ENCODE assay signal across 17 cellular contexts in the genomic region with DNA sequence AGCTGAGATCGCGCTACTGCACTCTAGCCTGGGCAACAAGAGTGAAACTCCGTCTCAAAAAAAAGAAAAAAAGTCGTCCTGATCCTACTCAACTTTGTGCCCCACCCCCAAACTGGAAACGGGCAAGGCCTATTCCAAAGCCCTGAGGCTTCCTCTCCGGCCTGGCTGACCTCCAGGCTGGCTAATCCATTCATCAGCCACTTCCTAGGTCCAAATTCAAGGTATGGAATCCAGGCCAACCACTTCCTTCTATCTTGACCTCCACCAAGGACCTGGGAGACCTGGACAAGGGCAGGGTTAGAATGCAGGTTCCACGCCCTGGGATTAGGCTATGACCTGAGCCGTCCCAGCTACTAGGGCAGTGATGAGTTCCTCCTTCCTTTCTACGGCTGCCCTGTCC. TPM values are rescaled to one million over a fixed set of nuclear protein-coding genes. Genes with fewer than 3 reads are reported as not detected.
A peak's percentile ranks its signal among the peaks of the same experiment; 100 is the strongest.
DNase-seq lines count a peak whose midpoint lies in the region; ATAC-seq, FAIRE-seq and TF ChIP-seq lines count a peak whose summit lies in the region.
"Had no signal": no experiment of that assay in that cellular context is flagged by ENCODE, and none has a peak within 500 bp of the region (broad histone marks: within the 10 kb centered on the region; RNA-seq: fewer than 3 reads in every experiment).

No MANE protein-coding gene starts in this region.

- H3K4me3 Mint-ChIP-seq in HFFc6, result no peak overlapping the region
- H3K4me3 Mint-ChIP-seq: CD4-positive, CD25-positive, alpha-beta regulatory T cell; IgD-negative memory B cell had no signal

- no peak overlapping the region for H3K27ac Mint-ChIP-seq in HFFc6
- H3K27ac Mint-ChIP-seq: CD4-positive, CD25-positive, alpha-beta regulatory T cell; IgD-negative memory B cell had no signal

- H3K9ac ChIP-seq in HepG2 (ENCODE audit: insufficient read depth, low read depth, low read length) (no peak overlapping the region), PC-3 (ENCODE audit: low read length) (no peak overlapping the region), H1 (replicated peaks in 1 of 4; ENCODE audit: extremely low read depth in 1 of 4, low read depth in 3 of 4, low read length in 3 of 4) (no peak overlapping the region), trophoblast cell (ENCODE audit: low read length) (no peak overlapping the region)
- H3K9ac ChIP-seq: BLaER1 treated with 17β-estradiol and CSF1 and Interleukin-3, amounts not matched to agents 10 nM and 100 nM had no signal

- H2AK5ac ChIP-seq in H1 (ENCODE audit: low read depth, low read length) (no peak overlapping the region), trophoblast cell (ENCODE audit: low read length) (no peak overlapping the region)

- 34% methylated on average over 9 of the region's 9 CpGs for WGBS in HepG2 (ENCODE audit: low lambda C conversion rate)
- 49% methylated on average over 5 of the region's 9 CpGs for WGBS in right lobe of liver (ENCODE audit: insufficient coverage, low coverage, low lambda C conversion rate, missing lambda C conversion rate)
- 83% methylated on average over 6 of the region's 9 CpGs; no CpG with 5 or more reads in 1 of the 2 experiments for WGBS in H1 (ENCODE audit: extremely low coverage in 1 of 2, insufficient coverage in 1 of 2, insufficient read length in 1 of 2, insufficient replicate concordance in 2 of 2, low coverage in 1 of 2, low lambda C conversion rate in 2 of 2, missing lambda C conversion rate in 1 of 2), 2 experiments
- no CpG with 5 or more reads among the region's 9 CpGs for WGBS in trophoblast cell (ENCODE audit: extremely low coverage, insufficient coverage, insufficient read length)

- BruUV-seq in HepG2 (replicated peaks; lab: Mats Ljungman, UMichigan) (no TSS peak), PC-3 (replicated peaks; lab: Mats Ljungman, UMichigan) (no TSS peak)

- 0 out of 2 replicates have a peak overlapping the region, but pooled peaks have one; percentile 21 for H2BK20ac ChIP-seq in H1 (ENCODE audit: low read length)

- H4K12ac ChIP-seq in trophoblast cell (ENCODE audit: low read depth, low read length), result no peak overlapping the region

- H3K27me3 ChIP-seq in HepG2 (ENCODE audit: control insufficient read depth in 1 of 2, insufficient read depth in 2 of 2, low read length in 2 of 2) (no peaks in the 10 kb centered on the region), right lobe of liver (no peaks in the 10 kb centered on the region), PC-3 (ENCODE audit: low read length) (no peaks in the 10 kb centered on the region), H1 (replicated peaks in 1 of 4; ENCODE audit: control insufficient read depth in 3 of 4, extremely low read depth in 1 of 4, insufficient read depth in 3 of 4, low read length in 3 of 4) (no peaks in the 10 kb centered on the region), trophoblast cell (ENCODE audit: insufficient read depth, low read length) (no peaks in the 10 kb centered on the region)
- H3K27me3 ChIP-seq: BLaER1 treated with 17β-estradiol and CSF1 and Interleukin-3, amounts not matched to agents 10 nM and 100 nM had no signal

- H3K9me3 ChIP-seq in HepG2 (ENCODE audit: low read length) (no peaks in the 10 kb centered on the region), right lobe of liver (no peaks in the 10 kb centered on the region), PC-3 (ENCODE audit: low read length) (no peaks in the 10 kb centered on the region), H1 (ENCODE audit: insufficient read depth in 2 of 2, low read depth in 1 of 2, low read length in 1 of 2) (no peaks in the 10 kb centered on the region), trophoblast cell (ENCODE audit: insufficient read depth, low read depth, low read length) (no peaks in the 10 kb centered on the region)

- H2BK120ac ChIP-seq in H1 (replicated peaks; ENCODE audit: low read depth, low read length) (no peak overlapping the region), trophoblast cell (ENCODE audit: insufficient read depth, low read length, poor library complexity) (no peak overlapping the region)

- H4K91ac ChIP-seq in H1 (replicated peaks; ENCODE audit: insufficient read length, low read length) (no peak overlapping the region), trophoblast cell (ENCODE audit: low read depth, low read length) (no peak overlapping the region)

- H3F3A ChIP-seq in PC-3 (ENCODE audit: low read length, unreplicated experiment), result no peaks in the 10 kb centered on the region

- no peaks in the 10 kb centered on the region for H3K9me3 Mint-ChIP-seq in HFFc6
- H3K9me3 Mint-ChIP-seq: CD4-positive, CD25-positive, alpha-beta regulatory T cell; IgD-negative memory B cell had no signal

- H2BK15ac ChIP-seq in H1 (ENCODE audit: low read length), result no peak overlapping the region

- no peak for DNase-seq in HepG2 (ENCODE audit: low spot score)
- DNase-seq in right lobe of liver, result no peak
- peak; percentile 56 for DNase-seq in PC-3
- no peak for DNase-seq in H1 (ENCODE audit: low read depth in 1 of 2, low spot score in 2 of 2)
- peak; percentile 88 to 94 for DNase-seq in trophoblast cell
- DNase-seq in inferior parietal cortex (ENCODE audit: extremely low spot score), result no peak
- DNase-seq in DMS153 treated with DMSO at 0.1 percent for 48 hours (lab: John Stamatoyannopoulos, UW; ENCODE audit: unreplicated experiment), result no peak
- no peak for DNase-seq in HFFc6
- DNase-seq: AML-193; CD4-positive, CD25-positive, alpha-beta regulatory T cell; DMS79; GDM1 had no signal

- H3K56ac ChIP-seq in H1 (replicated peaks; ENCODE audit: insufficient read length, low read depth, low read length), result no peak overlapping the region

- H3K79me1 ChIP-seq in H1 (ENCODE audit: low read depth, low read length), result no peaks in the 10 kb centered on the region
- no peaks in the 10 kb centered on the region for H3K79me1 ChIP-seq in trophoblast cell (ENCODE audit: low read length)

- intact Hi-C loops in HepG2 (cut with micrococcal nuclease; ENCODE audit: unreplicated experiment) (no loop called here), right lobe of liver (cut with DNase I) (no loop called here), PC-3 (cut with micrococcal nuclease) (no loop called here)

- H2BK5ac ChIP-seq in H1 (ENCODE audit: low read depth, low read length) (no peak overlapping the region), trophoblast cell (ENCODE audit: low read depth, low read length, poor library complexity) (no peak overlapping the region)

- POLR2A ChIA-PET in HepG2 (lab: Yijun Ruan, JAX), result no interaction called here
- POLR2A ChIA-PET in PC-3 (lab: Charles Lee; ENCODE audit: unreplicated experiment), result no interaction called here
- POLR2A ChIA-PET in H1 (lab: Charles Lee; ENCODE audit: partially characterized antibody), result interaction anchor here (0.6 to 0.9 kb wide), 2 partner anchors 26 to 198 kb away, joined by 3 to 4 read pairs; no protein-coding TSS in a partner anchor

- ATAC-seq in HepG2 (no peak), right lobe of liver (no peak), PC-3 (peak; percentile 40)

- no peak overlapping the region for H3K18ac ChIP-seq in H1 (ENCODE audit: extremely low read depth, low read length)
- H3K18ac ChIP-seq in trophoblast cell (ENCODE audit: low read length), result no peak overlapping the region

- H4K20me1 ChIP-seq in HepG2 (ENCODE audit: insufficient read depth, low read length) (no peaks in the 10 kb centered on the region), PC-3 (ENCODE audit: low read length) (no peaks in the 10 kb centered on the region), H1 (replicated peaks in 1 of 2; ENCODE audit: control insufficient read depth in 1 of 2, insufficient read depth in 2 of 2, low read length in 2 of 2) (peaks cover 0 to 2% of the 10 kb centered on the region in 2 experiments)
- H4K20me1 ChIP-seq: BLaER1 treated with 17β-estradiol and CSF1 and Interleukin-3, amounts not matched to agents 10 nM and 100 nM had no signal

- TF ChIP-seq POLR2A in HepG2 (IDR thresholded peaks at IDR 0.05; ENCODE audit: insufficient read depth in 1 of 2, low read depth in 2 of 2, low read length in 2 of 2) (no peak), right lobe of liver (IDR thresholded peaks at IDR 0.05) (no peak), H1 (IDR thresholded peaks at IDR 0.05; ENCODE audit: control extremely low read depth in 1 of 2, low read depth in 2 of 2, low read length in 2 of 2) (no peak)

- no peak overlapping the region for H3K4me3 ChIP-seq in HepG2 (replicated peaks in 1 of 3; ENCODE audit: insufficient read depth in 1 of 3, low read depth in 2 of 3, low read length in 3 of 3)
- no peak overlapping the region for H3K4me3 ChIP-seq in right lobe of liver
- H3K4me3 ChIP-seq in PC-3 (ENCODE audit: low read length), result no peak overlapping the region
- no peak overlapping the region for H3K4me3 ChIP-seq in H1 (ENCODE audit: extremely low read depth in 1 of 4, insufficient read depth in 2 of 4, low read depth in 3 of 4, low read length in 4 of 4)
- H3K4me3 ChIP-seq in trophoblast cell (ENCODE audit: low read depth, low read length), result no peak overlapping the region
- H3K4me3 ChIP-seq: BLaER1 treated with 17β-estradiol and CSF1 and Interleukin-3, amounts not matched to agents 10 nM and 100 nM had no signal

- CTCF ChIA-PET in HepG2 (lab: Yijun Ruan, JAX; ENCODE audit: low intra/inter-chr PET ratio, low total read pairs), result no interaction called here
- CTCF ChIA-PET in PC-3 (lab: Charles Lee), result no interaction called here
- CTCF ChIA-PET in H1 (lab: Charles Lee; ENCODE audit: partially characterized antibody), result interaction anchor here (1.1 to 3.7 kb wide), 4 partner anchors 8 to 23 kb away, joined by 3 to 22 read pairs (median 4); no protein-coding TSS in a partner anchor

- no peak overlapping the region for H3K27ac ChIP-seq in HepG2 (ENCODE audit: extremely low read length, insufficient read depth, low read length)
- no peak overlapping the region for H3K27ac ChIP-seq in right lobe of liver
- H3K27ac ChIP-seq in PC-3 (ENCODE audit: low read length), result no peak overlapping the region
- H3K27ac ChIP-seq in H1 (ENCODE audit: low read depth, low read length), result no peak overlapping the region
- no peak overlapping the region for H3K27ac ChIP-seq in trophoblast cell (ENCODE audit: low read depth, low read length)
- H3K27ac ChIP-seq: 22Rv1; BLaER1 treated with 17β-estradiol and CSF1 and Interleukin-3, amounts not matched to agents 10 nM and 100 nM had no signal

- TF ChIP-seq EP300 in HepG2 (IDR thresholded peaks at IDR 0.05; ENCODE audit: low read depth in 2 of 2, low read length in 2 of 2) (no peak), HepG2 (CRISPR knock-in tag; IDR thresholded peaks at IDR 0.05; ENCODE audit: borderline replicate concordance) (no peak), H1 (IDR thresholded peaks at IDR 0.05; ENCODE audit: borderline replicate concordance in 1 of 2, low read depth in 2 of 2, low read length in 2 of 2) (no peak)

- H3K36me3 Mint-ChIP-seq in HFFc6 (ENCODE audit: low read depth), result no peaks in the 10 kb centered on the region
- H3K36me3 Mint-ChIP-seq: CD4-positive, CD25-positive, alpha-beta regulatory T cell; IgD-negative memory B cell had no signal

- H3K14ac ChIP-seq in H1 (ENCODE audit: insufficient read length) (no peak overlapping the region), trophoblast cell (ENCODE audit: low read length) (no peak overlapping the region)

- no peak for TF ChIP-seq CTCF in HepG2 (CRISPR knock-in tag; IDR thresholded peaks at IDR 0.05)
- TF ChIP-seq CTCF in right lobe of liver (IDR thresholded peaks at IDR 0.05), result no peak
- TF ChIP-seq CTCF in PC-3 (conservative IDR thresholded peaks at IDR 0.05; ENCODE audit: low read depth, low read length), result no peak
- no peak for TF ChIP-seq CTCF in H1 (IDR thresholded peaks at IDR 0.05; ENCODE audit: control extremely low read depth in 1 of 3, insufficient read depth in 1 of 3, low read depth in 1 of 3, low read length in 3 of 3)
- TF ChIP-seq CTCF in HFFc6 (IDR thresholded peaks at IDR 0.05), result no peak

- H3K9me2 ChIP-seq in PC-3 (replicated peaks; ENCODE audit: low read length), result no peaks in the 10 kb centered on the region

- H3K36me3 ChIP-seq in HepG2 (replicated peaks in 1 of 2; ENCODE audit: control insufficient read depth in 1 of 2, insufficient read depth in 2 of 2, low read length in 2 of 2) (no peaks in the 10 kb centered on the region), right lobe of liver (no peaks in the 10 kb centered on the region), PC-3 (ENCODE audit: low read depth, low read length) (no peaks in the 10 kb centered on the region), H1 (ENCODE audit: control insufficient read depth in 2 of 4, insufficient read depth in 4 of 4, low read length in 3 of 4) (no peaks in the 10 kb centered on the region), trophoblast cell (ENCODE audit: control insufficient read depth in 1 of 2, insufficient read depth in 2 of 2, low read length in 2 of 2) (no peaks in the 10 kb centered on the region)
- H3K36me3 ChIP-seq: BLaER1 treated with 17β-estradiol and CSF1 and Interleukin-3, amounts not matched to agents 10 nM and 100 nM had no signal

- TF ChIP-seq RAD21 in HepG2 (CRISPR knock-in tag; IDR thresholded peaks at IDR 0.05) (no peak), H1 (IDR thresholded peaks at IDR 0.05 in 1 of 2, conservative IDR thresholded peaks at IDR 0.05 in 1 of 2; ENCODE audit: low read depth in 2 of 2, low read length in 2 of 2) (no peak)

- H3K4me2 ChIP-seq in HepG2 (ENCODE audit: low read depth, low read length), result peak overlapping the region; percentile 24; the same call in 1 of the 2 replicates
- H3K4me2 ChIP-seq in PC-3 (ENCODE audit: low read length), result no peak overlapping the region
- no peak overlapping the region for H3K4me2 ChIP-seq in H1 (ENCODE audit: insufficient read depth in 1 of 2, low read depth in 2 of 2, low read length in 2 of 2)
- H3K4me2 ChIP-seq in trophoblast cell (ENCODE audit: low read length), result no peak overlapping the region
- H3K4me2 ChIP-seq: BLaER1 treated with 17β-estradiol and CSF1 and Interleukin-3, amounts not matched to agents 10 nM and 100 nM had no signal

- no peak overlapping the region for H4K5ac ChIP-seq in H1 (ENCODE audit: insufficient read length, low read depth, low read length)

- no peak overlapping the region for H2AFZ ChIP-seq in HepG2 (ENCODE audit: low read length)
- H2AFZ ChIP-seq in PC-3 (ENCODE audit: low read length), result peak overlapping the region; percentile 53; the same call in 1 of the 2 replicates
- no peak overlapping the region for H2AFZ ChIP-seq in H1 (ENCODE audit: low read length)
- H2AFZ ChIP-seq in trophoblast cell (ENCODE audit: insufficient read depth, low read length, poor library complexity), result no peak overlapping the region

- peaks cover 2% of the 10 kb centered on the region for H3K27me3 Mint-ChIP-seq in HFFc6 (ENCODE audit: insufficient read depth)

- H3K79me2 ChIP-seq in HepG2 (ENCODE audit: insufficient read depth, low read length), result no peaks in the 10 kb centered on the region
- no peaks in the 10 kb centered on the region for H3K79me2 ChIP-seq in PC-3 (ENCODE audit: low read length)
- no peaks in the 10 kb centered on the region for H3K79me2 ChIP-seq in H1 (ENCODE audit: control insufficient read depth in 1 of 2, insufficient read depth in 2 of 2, low read length in 2 of 2)
- H3K79me2 ChIP-seq in trophoblast cell (ENCODE audit: control insufficient read depth, insufficient read depth, low read length, poor library complexity), result no peaks in the 10 kb centered on the region

- in situ Hi-C loops in HepG2 (cut with HindIII; ENCODE audit: extremely low pct_ligation_motif_present, low pct_unique_long_range_greater_than_20kb), result no loop called here

- FAIRE-seq in HepG2 (lab: Jason Lieb, UNC), result no peak
- FAIRE-seq in H1 (lab: Jason Lieb, UNC), result no peak
- FAIRE-seq: GM19239 had no signal

- peaks cover 21% of the 10 kb centered on the region for H3K4me1 ChIP-seq in HepG2 (ENCODE audit: insufficient read depth, low read length)
- no peaks in the 10 kb centered on the region for H3K4me1 ChIP-seq in right lobe of liver
- H3K4me1 ChIP-seq in PC-3 (ENCODE audit: insufficient read depth, low read length), result peaks cover 5% of the 10 kb centered on the region; the same call in 1 of the 2 replicates
- H3K4me1 ChIP-seq in H1 (replicated peaks in 1 of 4; ENCODE audit: control insufficient read depth in 3 of 4, insufficient read depth in 4 of 4, low read length in 3 of 4), result no peaks in the 10 kb centered on the region
- H3K4me1 ChIP-seq in trophoblast cell (ENCODE audit: control insufficient read depth in 1 of 2, insufficient read depth in 2 of 2, low read length in 2 of 2), result peaks cover 3% of the 10 kb centered on the region in 2 experiments

- H3K23me2 ChIP-seq in H1 (ENCODE audit: low read depth, low read length), result no peaks in the 10 kb centered on the region

- no peak overlapping the region for H3K23ac ChIP-seq in H1 (ENCODE audit: insufficient read length)
- no peak overlapping the region for H3K23ac ChIP-seq in trophoblast cell (ENCODE audit: low read length)

- H3K4ac ChIP-seq in H1 (replicated peaks; ENCODE audit: insufficient read length, low read depth, low read length), result no peak overlapping the region
- H3K4ac ChIP-seq in trophoblast cell (ENCODE audit: low read depth, low read length), result no peak overlapping the region

- H2BK12ac ChIP-seq in H1 (ENCODE audit: low read depth, low read length) (no peak overlapping the region), trophoblast cell (ENCODE audit: low read length) (no peak overlapping the region)

- H4K8ac ChIP-seq in H1 (ENCODE audit: extremely low read depth, insufficient read depth, low read length), result no peak overlapping the region
- H4K8ac ChIP-seq in trophoblast cell (ENCODE audit: low read depth, low read length), result no peak overlapping the region

- H3K4me1 Mint-ChIP-seq in HFFc6 (ENCODE audit: low read depth), result no peaks in the 10 kb centered on the region
- H3K4me1 Mint-ChIP-seq: CD4-positive, CD25-positive, alpha-beta regulatory T cell; IgD-negative memory B cell had no signal

RNA-seq across cellular contexts. Expression of gene EIF4H, which starts 20.4 kb away (rescaled TPM):
- 321 and 356 TPM in 2 replicates for total RNA-seq in HepG2 (2016; rRNA removed; fragmentation: Illumina TruSeq; extraction: Trizol)
- total RNA-seq in HepG2 (2016; cell fraction: cytosol; rRNA removed; fragmentation: Illumina TruSeq; extraction: Trizol; ENCODE audit: low read depth), result 23.2 and 29.3 TPM in 2 replicates
- 329 and 330 TPM in 2 replicates for total RNA-seq in HepG2 (2016; cell fraction: insoluble cytoplasmic fraction; rRNA removed; fragmentation: Illumina TruSeq; extraction: Trizol)
- total RNA-seq in HepG2 (2016; cell fraction: membrane; rRNA removed; fragmentation: Illumina TruSeq; extraction: Trizol), result 89.4 and 96.4 TPM in 2 replicates
- 126 and 145 TPM in 2 replicates for total RNA-seq in HepG2 (2016; cell fraction: nucleus; rRNA removed; fragmentation: Illumina TruSeq; extraction: Trizol)
- 200 and 232 TPM in 2 replicates for polyA plus RNA-seq in HepG2 (2011; rRNA removed)
- polyA plus RNA-seq in HepG2 (2011; cell fraction: cytosol; rRNA removed), result 246 and 252 TPM in 2 replicates
- polyA plus RNA-seq in HepG2 (2011; cell fraction: nucleus; rRNA removed), result 96.2 and 102 TPM in 2 replicates
- 170 and 183 TPM in 2 replicates for polyA plus RNA-seq in HepG2 (2012)
- 19.6 and 20.9 TPM in 2 replicates for polyA plus RNA-seq in HepG2 (2016; cell fraction: cytosol; fragmentation: Illumina TruSeq; extraction: Trizol; ENCODE audit: low read depth)
- polyA plus RNA-seq in HepG2 (2016; cell fraction: insoluble cytoplasmic fraction; fragmentation: Illumina TruSeq; extraction: Trizol; ENCODE audit: low read depth), result 319 and 333 TPM in 2 replicates
- 53.6 and 62.6 TPM in 2 replicates for polyA plus RNA-seq in HepG2 (2016; cell fraction: membrane; fragmentation: Illumina TruSeq; extraction: Trizol; ENCODE audit: low read depth)
- polyA plus RNA-seq in HepG2 (2016; cell fraction: nucleus; fragmentation: Illumina TruSeq; extraction: Trizol; ENCODE audit: insufficient read depth, low read depth), result 181 and 191 TPM in 2 replicates
- 265 and 269 TPM in 2 replicates for polyA minus RNA-seq in HepG2 (2011; rRNA and poly(A)+ RNA removed; ENCODE audit: low replicate concordance)
- 130 and 142 TPM in 2 replicates for polyA minus RNA-seq in HepG2 (2011; cell fraction: cytosol; rRNA and poly(A)+ RNA removed)
- polyA minus RNA-seq in HepG2 (2011; cell fraction: nucleus; rRNA and poly(A)+ RNA removed), result 82.8 and 86.5 TPM in 2 replicates
- 100 to 1,000 TPM; 117 to 128 (median 118) TPM for total RNA-seq in right lobe of liver
- 339 and 357 TPM in 2 replicates for total RNA-seq in PC-3 (2014; rRNA removed)
- total RNA-seq in H1 (2021; fragmentation: NEBNext Ultra II Directional; extraction: Animal tissue kit (Norgen Biotek cat#: 25700)), result 359 and 382 TPM in 2 replicates
- polyA plus RNA-seq in H1 (2011; rRNA removed), result 323 and 414 TPM in 2 replicates
- 380 TPM for polyA plus RNA-seq in H1 (2011; cell fraction: cytosol; rRNA removed)
- polyA plus RNA-seq in H1 (2011; cell fraction: nucleus; rRNA removed), result 274 TPM
- 322 to 343 TPM (median 323 TPM) in 4 replicates for polyA plus RNA-seq in H1 (2012, experiment 1 of 2)
- polyA plus RNA-seq in H1 (2012, experiment 2 of 2), result 162 TPM
- polyA plus RNA-seq in H1 (2013, experiment 1 of 2), result 194 TPM
- polyA plus RNA-seq in H1 (2013, experiment 2 of 2), result 197 TPM
- polyA minus RNA-seq in H1 (2011; rRNA and poly(A)+ RNA removed), result 210 and 212 TPM in 2 replicates
- polyA minus RNA-seq in H1 (2011; cell fraction: cytosol; rRNA and poly(A)+ RNA removed), result 180 TPM
- 113 TPM for polyA minus RNA-seq in H1 (2011; cell fraction: nucleus; rRNA and poly(A)+ RNA removed)
- 240 and 241 TPM in 2 replicates for polyA plus RNA-seq in trophoblast cell (2013)
- total RNA-seq in HFFc6 (2021; fragmentation: NEBNext Ultra II Directional; extraction: Animal tissue kit (Norgen Biotek cat#: 25700)), result 100 to 1,000 TPM; 344 to 392 (median 380) TPM

RNA-seq across cellular contexts. Expression of gene LAT2, which starts 56.1 kb away (rescaled TPM):
- total RNA-seq in HepG2 (2016; rRNA removed; fragmentation: Illumina TruSeq; extraction: Trizol) (0.83 and 1.00 TPM in 2 replicates), right lobe of liver (10 to 100 TPM in 1 of 6 experiments, 1 to 10 TPM in 5; 3.8 to 10.6 (median 6.6) TPM), PC-3 (2014; rRNA removed) (7.7 and 8.3 TPM in 2 replicates)
- total RNA-seq in HepG2 (2016; cell fraction: cytosol; rRNA removed; fragmentation: Illumina TruSeq; extraction: Trizol; ENCODE audit: low read depth), result 0.18 and 0.20 TPM in 2 replicates
- total RNA-seq in HepG2 (2016; cell fraction: insoluble cytoplasmic fraction; rRNA removed; fragmentation: Illumina TruSeq; extraction: Trizol), result 0.93 and 0.97 TPM in 2 replicates
- 0.31 and 0.43 TPM in 2 replicates for total RNA-seq in HepG2 (2016; cell fraction: membrane; rRNA removed; fragmentation: Illumina TruSeq; extraction: Trizol)
- total RNA-seq in HepG2 (2016; cell fraction: nucleus; rRNA removed; fragmentation: Illumina TruSeq; extraction: Trizol), result 0.44 and 0.78 TPM in 2 replicates
- polyA plus RNA-seq in HepG2 (2011; rRNA removed) (0.75 and 0.95 TPM in 2 replicates), H1 (2011; rRNA removed) (0.20 and 0.23 TPM in 2 replicates)
- 0.67 and 0.77 TPM in 2 replicates for polyA plus RNA-seq in HepG2 (2011; cell fraction: cytosol; rRNA removed)
- polyA plus RNA-seq in HepG2 (2011; cell fraction: nucleus; rRNA removed), result 0.90 and 1.1 TPM in 2 replicates
- 0.32 and 0.43 TPM in 2 replicates for polyA plus RNA-seq in HepG2 (2012)
- 0.17 and 0.32 TPM in 2 replicates for polyA plus RNA-seq in HepG2 (2016; cell fraction: cytosol; fragmentation: Illumina TruSeq; extraction: Trizol; ENCODE audit: low read depth)
- polyA plus RNA-seq in HepG2 (2016; cell fraction: insoluble cytoplasmic fraction; fragmentation: Illumina TruSeq; extraction: Trizol; ENCODE audit: low read depth), result 0.59 and 1.4 TPM in 2 replicates
- 0.66 and 0.90 TPM in 2 replicates for polyA plus RNA-seq in HepG2 (2016; cell fraction: membrane; fragmentation: Illumina TruSeq; extraction: Trizol; ENCODE audit: low read depth)
- 0.67 and 2.3 TPM in 2 replicates for polyA plus RNA-seq in HepG2 (2016; cell fraction: nucleus; fragmentation: Illumina TruSeq; extraction: Trizol; ENCODE audit: insufficient read depth, low read depth)
- 0.62 and 1.2 TPM in 2 replicates for polyA minus RNA-seq in HepG2 (2011; rRNA and poly(A)+ RNA removed; ENCODE audit: low replicate concordance)
- polyA minus RNA-seq in HepG2 (2011; cell fraction: cytosol; rRNA and poly(A)+ RNA removed), result not detected in 2 replicates
- polyA minus RNA-seq in HepG2 (2011; cell fraction: nucleus; rRNA and poly(A)+ RNA removed), result 0.25 TPM in 1 of 2 replicates, not detected in the other
- total RNA-seq in H1 (2021; fragmentation: NEBNext Ultra II Directional; extraction: Animal tissue kit (Norgen Biotek cat#: 25700)), result 0.19 and 0.63 TPM in 2 replicates
- 0.40 TPM for polyA plus RNA-seq in H1 (2011; cell fraction: cytosol; rRNA removed)
- polyA plus RNA-seq in H1 (2011; cell fraction: nucleus; rRNA removed), result 0.56 TPM
- polyA plus RNA-seq in H1 (2012, experiment 1 of 2), result 1.1 to 1.5 TPM (median 1.2 TPM) in 4 replicates
- 0.72 TPM for polyA plus RNA-seq in H1 (2012, experiment 2 of 2)
- 0.26 TPM for polyA plus RNA-seq in H1 (2013, experiment 1 of 2)
- polyA plus RNA-seq in H1 (2013, experiment 2 of 2), result 0.18 TPM
- 0.06 TPM in 1 of 2 replicates, not detected in the other for polyA minus RNA-seq in H1 (2011; rRNA and poly(A)+ RNA removed)
- polyA minus RNA-seq in H1 (2011; cell fraction: cytosol; rRNA and poly(A)+ RNA removed), result not detected
- polyA minus RNA-seq in H1 (2011; cell fraction: nucleus; rRNA and poly(A)+ RNA removed), result 0.70 TPM
- 0.22 and 0.30 TPM in 2 replicates for polyA plus RNA-seq in trophoblast cell (2013)
- under 1 TPM; 0.28 to 0.78 (median 0.43) TPM for total RNA-seq in HFFc6 (2021; fragmentation: NEBNext Ultra II Directional; extraction: Animal tissue kit (Norgen Biotek cat#: 25700))
- total RNA-seq: H4 had no signal

Comparison
In these comparisons a context has a peak if more than half of its experiments do, and no peak if none do; other contexts are left out.
1. DNase-seq: peak in PC-3 (single experiment) and trophoblast cell (2 of 2); none in HepG2 (single experiment), right lobe of liver (0 of 3), H1 (0 of 2), inferior parietal cortex (single experiment), DMS153 treated with DMSO at 0.1 percent for 48 hours (single experiment) and HFFc6 (single experiment).